Comparison of ENCODE assay signal across 25 cellular contexts in genomic region chr11:108545909-108546501, GRCh38. TPM values are rescaled to one million over a fixed set of nuclear protein-coding genes. Genes with fewer than 3 reads are reported as not detected.
"Had no signal": no experiment of that assay in that cellular context is flagged by ENCODE, and none has a peak within 500 bp of the region (broad histone marks: within the 10 kb centered on the region; RNA-seq: fewer than 3 reads in every experiment).

No MANE protein-coding gene starts in this region.

- ATAC-seq: natural killer cell, right cardiac atrium, sciatic nerve had no signal

- H3K36me3 Mint-ChIP-seq: naive B cell, natural killer cell had no signal

- H3K9me3 ChIP-seq: left ventricle myocardium inferior, ovary, prostate gland, suprapubic skin, transverse colon, upper lobe of left lung, vagina had no signal

- H3K4me3 Mint-ChIP-seq: mesothelial cell of epicardium; naive B cell; natural killer cell; stimulated activated naive CD8-positive, alpha-beta T cell treated with anti-CD3 and anti-CD28 coated beads, Interleukin-15, Interleukin-2, amounts not matched to agents 100 ng/mL and 50 ng/mL, for 24 hours had no signal

- H3K79me2 ChIP-seq: hepatocyte had no signal

- H3K36me3 ChIP-seq: left ventricle myocardium inferior, ovary, prostate gland, suprapubic skin, transverse colon, upper lobe of left lung, vagina had no signal

- DNase-seq: islet precursor cell; left ventricle myocardium inferior; mesendoderm; naive B cell; natural killer cell; ovary; retina; right cardiac atrium; stimulated activated CD4-positive, alpha-beta T cell treated with anti-CD3 and anti-CD28 coated beads, Interleukin-12 subunit alpha, Interleukin-12 subunit beta, amount 100 ng/mL, for 4 hours; stimulated activated CD4-positive, alpha-beta T cell treated with anti-CD3 and anti-CD28 coated beads, Interleukin-15, amount 100 ng/mL, for 24 hours; stimulated activated CD4-positive, alpha-beta T cell treated with anti-CD3 and anti-CD28 coated beads, Interleukin-2, amount 100 ng/mL, for 24 hours; stimulated activated CD4-positive, alpha-beta T cell treated with anti-CD3 and anti-CD28 coated beads, Interleukin-4, amount 100 ng/mL, for 1 hour; stimulated activated naive CD4-positive, alpha-beta T cell; transverse colon; upper lobe of left lung had no signal

- H3K4me1 Mint-ChIP-seq: naive B cell, natural killer cell had no signal

- H3K27ac ChIP-seq: hepatocyte, left ventricle myocardium inferior, ovary, prostate gland, skin epidermis, suprapubic skin, transverse colon, upper lobe of left lung, vagina had no signal

- H2AFZ ChIP-seq: hepatocyte had no signal

- H3K27me3 Mint-ChIP-seq: stimulated activated naive CD8-positive, alpha-beta T cell treated with anti-CD3 and anti-CD28 coated beads, Interleukin-15, Interleukin-2, amounts not matched to agents 100 ng/mL and 50 ng/mL, for 24 hours had no signal

- H3K27ac Mint-ChIP-seq: mesothelial cell of epicardium; naive B cell; natural killer cell; stimulated activated naive CD8-positive, alpha-beta T cell treated with anti-CD3 and anti-CD28 coated beads, Interleukin-15, Interleukin-2, amounts not matched to agents 100 ng/mL and 50 ng/mL, for 24 hours had no signal

- H3K4me2 ChIP-seq: hepatocyte had no signal

- H3K4me1 ChIP-seq: prostate gland, transverse colon, vagina had no signal

- H3K27me3 ChIP-seq: hepatocyte, ovary, suprapubic skin, transverse colon, upper lobe of left lung, vagina had no signal

- H3K9me3 Mint-ChIP-seq: mesothelial cell of epicardium; natural killer cell; stimulated activated naive CD8-positive, alpha-beta T cell treated with anti-CD3 and anti-CD28 coated beads, Interleukin-15, Interleukin-2, amounts not matched to agents 100 ng/mL and 50 ng/mL, for 24 hours had no signal

- H3K4me3 ChIP-seq: hepatocyte, left ventricle myocardium inferior, lung, ovary, prostate gland, skin epidermis, suprapubic skin, transverse colon, upper lobe of left lung, vagina had no signal

RNA-seq across cellular contexts. Expression of gene EXPH5, which starts 47.6 kb away (rescaled TPM):
- polyA plus RNA-seq: neural cell had no signal
